1 cellular context compared by ENCODE assay signal in genomic region chr11:93251922-93252321, GRCh38.
TF ChIP-seq lines count a peak whose summit lies in the region.

No MANE protein-coding gene starts in this region.

TF ChIP-seq in HepG2, 621 proteins besides CTCF, POLR2A, EP300 and RAD21:
- TF ChIP-seq SMAD9 (CRISPR knock-in tag; IDR thresholded peaks at IDR 0.05) (no peak), PCBP2 (optimal IDR thresholded peaks at IDR 0.05; ENCODE audit: low read depth, low read length, poor library complexity, severe bottlenecking) (no peak), AGO1 (IDR thresholded peaks at IDR 0.05; ENCODE audit: low read depth, low read length, poor library complexity, severe bottlenecking) (no peak), PREB (CRISPR knock-in tag; IDR thresholded peaks at IDR 0.05) (no peak), GLI4 (CRISPR knock-in tag; IDR thresholded peaks at IDR 0.05; ENCODE audit: borderline replicate concordance) (no peak), TEF (CRISPR knock-in tag; IDR thresholded peaks at IDR 0.05) (no peak), ZNF138 (CRISPR knock-in tag; IDR thresholded peaks at IDR 0.05; ENCODE audit: low read depth) (no peak), AHDC1 (CRISPR knock-in tag; IDR thresholded peaks at IDR 0.05; ENCODE audit: borderline replicate concordance) (no peak), JUN (CRISPR knock-in tag; IDR thresholded peaks at IDR 0.05) (no peak), HNF4A (CRISPR knock-in tag; IDR thresholded peaks at IDR 0.05) (no peak), ZBTB3 (CRISPR knock-in tag; IDR thresholded peaks at IDR 0.05; ENCODE audit: borderline replicate concordance, low read depth) (no peak), RERE (CRISPR knock-in tag; IDR thresholded peaks at IDR 0.05; ENCODE audit: low read depth) (no peak)
